Comparison of ENCODE assay signal across 36 cellular contexts in the genomic region with DNA sequence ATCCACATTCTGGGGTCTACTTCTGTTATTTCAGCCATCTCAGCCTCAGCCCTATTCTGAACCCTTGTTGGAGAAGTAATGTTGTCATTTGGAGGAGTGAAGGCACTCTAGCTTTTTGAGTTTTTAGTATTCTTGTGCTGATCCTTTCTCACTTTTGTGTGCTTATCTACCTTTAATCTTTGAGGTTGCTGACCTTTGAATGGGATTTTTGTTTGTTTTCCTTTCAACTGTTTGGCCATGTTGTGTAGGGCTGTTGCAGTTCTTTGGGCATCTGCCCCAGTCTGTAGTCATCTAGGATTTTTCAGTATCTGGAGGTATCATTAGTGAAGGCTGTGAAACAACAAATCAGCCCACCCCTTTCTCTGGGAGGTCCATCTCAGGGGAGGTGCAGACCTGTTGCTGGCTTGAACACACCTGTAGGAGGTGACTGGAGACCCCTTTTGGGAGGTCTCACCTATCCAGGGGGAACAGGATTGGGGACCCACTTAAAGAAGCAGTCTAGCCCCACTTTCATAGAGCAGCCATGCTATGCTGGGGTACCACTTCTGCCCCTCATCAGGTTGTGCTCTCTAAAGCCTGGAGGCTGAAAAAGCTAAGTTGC.
A peak's percentile ranks its signal among the peaks of the same experiment; 100 is the strongest.
DNase-seq lines count a peak whose midpoint lies in the region; ATAC-seq, FAIRE-seq and TF ChIP-seq lines count a peak whose summit lies in the region.
"Had no signal": no experiment of that assay in that cellular context is flagged by ENCODE, and none has a peak within 500 bp of the region (broad histone marks: within the 10 kb centered on the region; RNA-seq: fewer than 3 reads in every experiment).

No MANE protein-coding gene starts in this region.

- H3K9me3 ChIP-seq in HEK293 (ENCODE audit: control insufficient read depth, insufficient read depth, low read depth, low read length) (peaks cover 2% of the 10 kb centered on the region; the same call in 1 of the 2 replicates), mesenchymal stem cell (ENCODE audit: control insufficient read depth, low read length) (peaks cover 2% of the 10 kb centered on the region)
- H3K9me3 ChIP-seq: BE2C, Caco-2 had no signal

- no peak overlapping the region for H3K4me2 ChIP-seq in mesenchymal stem cell (ENCODE audit: low read length, poor library complexity, severe bottlenecking)
- H3K4me2 ChIP-seq: A549; BLaER1; BLaER1 treated with 17β-estradiol and CSF1 and Interleukin-3, amounts not matched to agents 10 nM and 100 nM had no signal

- H3K4me3 Mint-ChIP-seq in activated naive CD4-positive, alpha-beta T cell treated with anti-CD3 and anti-CD28 coated beads, Interleukin-2, amount 10 ng/mL, durations not matched to agents 7 days and 5 days, result no peak overlapping the region
- H3K4me3 Mint-ChIP-seq: B cell; CD14-positive monocyte; CD4-positive, alpha-beta memory T cell; CD4-positive, alpha-beta T cell; CD4-positive, CD25-positive, alpha-beta regulatory T cell; CD8-positive, alpha-beta memory T cell; CD8-positive, alpha-beta T cell had no signal

- no peak overlapping the region for H3K14ac ChIP-seq in mesenchymal stem cell (ENCODE audit: low read length in 2 of 2)

- no peaks in the 10 kb centered on the region for H3K4me1 Mint-ChIP-seq in activated naive CD4-positive, alpha-beta T cell treated with anti-CD3 and anti-CD28 coated beads, Interleukin-2, amount 10 ng/mL, durations not matched to agents 7 days and 5 days
- H3K4me1 Mint-ChIP-seq: B cell; CD14-positive monocyte; CD4-positive, CD25-positive, alpha-beta regulatory T cell; CD8-positive, alpha-beta memory T cell had no signal

- peaks cover 9% of the 10 kb centered on the region for H3K79me1 ChIP-seq in mesenchymal stem cell (replicated peaks; ENCODE audit: low read length, poor library complexity, severe bottlenecking)

- H3K27ac Mint-ChIP-seq in activated naive CD4-positive, alpha-beta T cell treated with anti-CD3 and anti-CD28 coated beads, Interleukin-2, amount 10 ng/mL, durations not matched to agents 7 days and 5 days, result peak overlapping the region; percentile 37
- H3K27ac Mint-ChIP-seq in activated naive CD4-positive, alpha-beta T cell treated with anti-CD3 and anti-CD28 coated beads, Interleukin-2, amount 50 U/mL, for 72 hours, result no peak overlapping the region
- H3K27ac Mint-ChIP-seq: B cell; CD14-positive monocyte; CD4-positive, alpha-beta memory T cell; CD4-positive, alpha-beta T cell; CD4-positive, CD25-positive, alpha-beta regulatory T cell; CD8-positive, alpha-beta memory T cell; CD8-positive, alpha-beta T cell had no signal

- H3K27me3 ChIP-seq in mesenchymal stem cell (ENCODE audit: control insufficient read depth in 1 of 2, insufficient read depth in 1 of 2, low read length in 2 of 2), result no peaks in the 10 kb centered on the region
- H3K27me3 ChIP-seq: BE2C; BLaER1; BLaER1 treated with 17β-estradiol and CSF1 and Interleukin-3, amounts not matched to agents 10 nM and 100 nM had no signal

- no peak overlapping the region for H3K18ac ChIP-seq in mesenchymal stem cell (ENCODE audit: low read depth in 1 of 2, low read length in 2 of 2)

- H3K27ac ChIP-seq in HEK293 (ENCODE audit: extremely low read depth, low read depth, low read length) (no peak overlapping the region), mesenchymal stem cell (ENCODE audit: low read length, poor library complexity, severe bottlenecking) (no peak overlapping the region)
- H3K27ac ChIP-seq: 22Rv1; A549; BLaER1; BLaER1 treated with 17β-estradiol and CSF1 and Interleukin-3, amounts not matched to agents 10 nM and 100 nM; C4-2B had no signal

- no peak overlapping the region for H4K91ac ChIP-seq in mesenchymal stem cell (ENCODE audit: low read length)

- H2BK5ac ChIP-seq in mesenchymal stem cell (ENCODE audit: low read depth, low read length, poor library complexity, severe bottlenecking), result no peak overlapping the region

- no peak overlapping the region for H2BK15ac ChIP-seq in mesenchymal stem cell (ENCODE audit: low read depth, poor library complexity, severe bottlenecking)

- H3K4ac ChIP-seq in mesenchymal stem cell (ENCODE audit: low read depth in 1 of 2, low read length in 2 of 2), result no peak overlapping the region

- H3K4me1 ChIP-seq in HEK293 (ENCODE audit: control insufficient read depth, insufficient read depth, low read length) (peaks cover 3% of the 10 kb centered on the region; the same call in 1 of the 2 replicates), mesenchymal stem cell (ENCODE audit: control insufficient read depth, insufficient read depth, low read depth, low read length) (no peaks in the 10 kb centered on the region)
- H3K4me1 ChIP-seq: A549, BE2C, Caco-2 had no signal

- no peak for DNase-seq in activated naive CD4-positive, alpha-beta T cell treated with anti-CD3 and anti-CD28 coated beads, Interleukin-2, amount 10 ng/mL, durations not matched to agents 7 days and 5 days
- DNase-seq in activated naive CD4-positive, alpha-beta T cell treated with anti-CD3 and anti-CD28 coated beads, Interleukin-2, amount 50 U/mL, for 72 hours (ENCODE audit: low spot score in 2 of 2), result no peak
- DNase-seq in left lobe of liver (ENCODE audit: low spot score) (no peak), urothelium cell line (ENCODE audit: low spot score) (no peak), mesenchymal stem cell (no peak), RKO (ENCODE audit: low spot score) (no peak)
- DNase-seq: 8988T; ACHN; AML-193; BE2C; C1 segment of cervical spinal cord; Caco-2; Calu3; CD4-positive, alpha-beta memory T cell; CD4-positive, alpha-beta T cell; CD4-positive, CD25-positive, alpha-beta regulatory T cell; CD8-positive, alpha-beta memory T cell; CD8-positive, alpha-beta T cell; COR-L47; DMS 273 treated with DMSO at 0.1 percent for 48 hours; DMS153; DMS79; DMS79 treated with DMSO at 0.1 percent for 48 hours; DND-41; EL had no signal

- no peak overlapping the region for H3K23ac ChIP-seq in mesenchymal stem cell (ENCODE audit: low read length in 2 of 2)

- peaks cover 42% of the 10 kb centered on the region for H3K9me3 Mint-ChIP-seq in activated naive CD4-positive, alpha-beta T cell treated with anti-CD3 and anti-CD28 coated beads, Interleukin-2, amount 10 ng/mL, durations not matched to agents 7 days and 5 days
- peaks cover 23 to 30% of the 10 kb centered on the region in 2 donors for H3K9me3 Mint-ChIP-seq in activated naive CD4-positive, alpha-beta T cell treated with anti-CD3 and anti-CD28 coated beads, Interleukin-2, amount 50 U/mL, for 72 hours

- no peak overlapping the region for H4K8ac ChIP-seq in mesenchymal stem cell (ENCODE audit: low read length)

- TF ChIP-seq CTCF in HEK293 (tag by site-specific recombination; IDR thresholded peaks at IDR 0.05), result no peak

- CTCF ChIA-PET in activated naive CD4-positive, alpha-beta T cell treated with anti-CD3 and anti-CD28 coated beads, Interleukin-2, amount 10 ng/mL, durations not matched to agents 7 days and 5 days (lab: Charles Lee), result no interaction called here
- CTCF ChIA-PET in HEK293 (lab: Yijun Ruan, JAX), result interaction anchor here (1.1 kb wide), 1 partner anchor 25 kb away, joined by 6 read pairs; no protein-coding TSS in a partner anchor

- H2AK5ac ChIP-seq in mesenchymal stem cell (ENCODE audit: low read length, severe bottlenecking), result no peak overlapping the region

- no peaks in the 10 kb centered on the region for H3K27me3 Mint-ChIP-seq in activated naive CD4-positive, alpha-beta T cell treated with anti-CD3 and anti-CD28 coated beads, Interleukin-2, amount 10 ng/mL, durations not matched to agents 7 days and 5 days
- H3K27me3 Mint-ChIP-seq: B cell; CD4-positive, alpha-beta memory T cell; CD4-positive, alpha-beta T cell; CD4-positive, CD25-positive, alpha-beta regulatory T cell had no signal

- H3K9ac ChIP-seq in mesenchymal stem cell (ENCODE audit: low read length), result no peak overlapping the region
- H3K9ac ChIP-seq: BLaER1; BLaER1 treated with 17β-estradiol and CSF1 and Interleukin-3, amounts not matched to agents 10 nM and 100 nM had no signal

- H3K36me3 ChIP-seq in HEK293 (ENCODE audit: control insufficient read depth in 2 of 2, insufficient read depth in 1 of 2, low read length in 2 of 2), result no peaks in the 10 kb centered on the region
- H3K36me3 ChIP-seq in mesenchymal stem cell (ENCODE audit: control insufficient read depth in 1 of 2, insufficient read depth in 2 of 2, low read depth in 1 of 2, low read length in 2 of 2), result no peaks in the 10 kb centered on the region
- H3K36me3 ChIP-seq: BE2C had no signal

- no peak overlapping the region for H2AFZ ChIP-seq in mesenchymal stem cell (ENCODE audit: low read depth, low read length)

- ATAC-seq in activated naive CD4-positive, alpha-beta T cell treated with anti-CD3 and anti-CD28 coated beads, Interleukin-2, amount 50 U/mL, for 72 hours, result no peak
- ATAC-seq in left lobe of liver (peak; percentile 55), HG03571 (IDR thresholded peaks at IDR 0.05; ENCODE audit: unreplicated experiment) (no peak)
- ATAC-seq: A549; CD8-positive, alpha-beta T cell had no signal

- H3K36me3 Mint-ChIP-seq in activated naive CD4-positive, alpha-beta T cell treated with anti-CD3 and anti-CD28 coated beads, Interleukin-2, amount 10 ng/mL, durations not matched to agents 7 days and 5 days, result no peaks in the 10 kb centered on the region
- peaks cover 15 to 46% of the 10 kb centered on the region in 2 donors for H3K36me3 Mint-ChIP-seq in activated naive CD4-positive, alpha-beta T cell treated with anti-CD3 and anti-CD28 coated beads, Interleukin-2, amount 50 U/mL, for 72 hours
- H3K36me3 Mint-ChIP-seq: CD14-positive monocyte had no signal

- no peak overlapping the region for H2BK120ac ChIP-seq in mesenchymal stem cell (ENCODE audit: low read depth, low read length)

- H2BK12ac ChIP-seq in mesenchymal stem cell (ENCODE audit: low read length in 2 of 2), result no peak overlapping the region

- FAIRE-seq in urothelium cell line (lab: Jason Lieb, UNC), result peak; percentile 35
- FAIRE-seq: A204.1, D721Med had no signal

- POLR2A ChIA-PET in HEK293 (lab: Yijun Ruan, JAX), result no interaction called here

- H3K4me3 ChIP-seq in HEK293 (ENCODE audit: low read depth, low read length), result no peak overlapping the region
- no peak overlapping the region for H3K4me3 ChIP-seq in mesenchymal stem cell (ENCODE audit: insufficient read depth in 1 of 2, low read depth in 1 of 2, low read length in 2 of 2)
- H3K4me3 ChIP-seq: A549; BLaER1; BLaER1 treated with 17β-estradiol and CSF1 and Interleukin-3, amounts not matched to agents 10 nM and 100 nM had no signal

TF ChIP-seq in HEK293, 187 proteins besides CTCF, POLR2A, EP300 and RAD21:
- TF ChIP-seq SCRT1 (tag by site-specific recombination; IDR thresholded peaks at IDR 0.05; ENCODE audit: borderline replicate concordance) (peak; percentile 57; the same call in 1 of the 2 replicates), SCRT2 (tag by site-specific recombination; IDR thresholded peaks at IDR 0.05) (peak; percentile 87), ZNF394 (tag by site-specific recombination; IDR thresholded peaks at IDR 0.05; ENCODE audit: borderline replicate concordance) (no peak)
TF ChIP-seq in HEK293: peak in this region for 2.
